ENCODE assay signal across 18 cellular contexts in the genomic region with DNA sequence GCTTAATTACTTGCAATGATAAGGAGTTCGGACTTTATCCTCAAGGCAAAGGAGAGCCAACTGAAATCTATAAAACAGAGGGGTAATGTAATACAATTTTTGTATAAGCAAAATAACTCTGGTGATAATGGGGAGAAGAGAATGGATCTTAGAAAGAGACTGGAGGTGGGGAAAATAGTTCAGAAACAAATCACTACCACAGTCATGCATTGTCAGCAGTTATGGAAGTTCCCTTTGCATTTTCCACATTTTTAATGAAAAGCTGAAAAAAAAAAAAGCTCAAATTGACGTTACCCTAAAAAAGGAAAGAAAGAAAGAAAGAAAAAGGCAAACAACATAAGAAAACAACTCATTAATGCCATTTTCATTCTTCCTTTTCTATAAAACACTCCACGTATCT.
DNase-seq lines count a peak whose midpoint lies in the region; ATAC-seq, FAIRE-seq and TF ChIP-seq lines count a peak whose summit lies in the region.
"Had no signal": no experiment of that assay in that cellular context is flagged by ENCODE, and none has a peak within 500 bp of the region (broad histone marks: within the 10 kb centered on the region; RNA-seq: fewer than 3 reads in every experiment).

No MANE protein-coding gene starts in this region.

- H2BK120ac ChIP-seq in IMR-90 (ENCODE audit: low read depth, low read length): no peak overlapping the region

- H3K9me1 ChIP-seq in IMR-90 (ENCODE audit: insufficient read depth, low read length): no peaks in the 10 kb centered on the region

- POLR2A ChIA-PET in IMR-90 (lab: Charles Lee; ENCODE audit: unreplicated experiment): no interaction called here

- H3F3A ChIP-seq in smooth muscle cell (ENCODE audit: low read depth): no peaks in the 10 kb centered on the region

- FAIRE-seq in GM19239 (lab: Jason Lieb, UNC): no peak
- FAIRE-seq: A204.1, GM12892, HTR-8/SVneo had no signal

- H3K18ac ChIP-seq in IMR-90 (ENCODE audit: low read depth, low read length): no peak overlapping the region

- H3K9ac ChIP-seq in IMR-90 (ENCODE audit: low read depth, low read length): no peak overlapping the region
- no peak overlapping the region for H3K9ac ChIP-seq in smooth muscle cell (ENCODE audit: low read depth)

- no peak overlapping the region for H3K27ac ChIP-seq in IMR-90 (ENCODE audit: insufficient read depth, low read length)
- no peak overlapping the region for H3K27ac ChIP-seq in smooth muscle cell (ENCODE audit: low read depth)

- CTCF ChIA-PET in IMR-90 (lab: Yijun Ruan, JAX): interaction anchor here (0.6 kb wide), 2 partner anchors 152 to 587 kb away, joined by 3 to 4 read pairs; no protein-coding TSS in a partner anchor

- H4K91ac ChIP-seq in IMR-90 (ENCODE audit: insufficient read depth, low read depth, low read length): no peak overlapping the region

- peak overlapping the region; percentile 37 for H3K27ac Mint-ChIP-seq in mesothelial cell of epicardium
- H3K27ac Mint-ChIP-seq: B cell; CD4-positive, alpha-beta T cell; HFFc6 had no signal

- no peak overlapping the region for H4K8ac ChIP-seq in IMR-90 (ENCODE audit: low read depth in 2 of 2, low read length in 2 of 2)

- no peak overlapping the region for H2BK5ac ChIP-seq in IMR-90 (ENCODE audit: low read depth, low read length, poor library complexity, severe bottlenecking)

- no peaks in the 10 kb centered on the region for H3K9me3 ChIP-seq in IMR-90 (ENCODE audit: control insufficient read depth, insufficient read depth, low read length)
- H3K9me3 ChIP-seq in smooth muscle cell (replicated peaks; ENCODE audit: low read depth): no peaks in the 10 kb centered on the region

- H3K36me3 ChIP-seq in IMR-90 (ENCODE audit: control insufficient read depth, insufficient read depth, low read length): no peaks in the 10 kb centered on the region
- H3K36me3 ChIP-seq in smooth muscle cell (ENCODE audit: low read depth): no peaks in the 10 kb centered on the region

- H3K4me3 ChIP-seq in IMR-90 (ENCODE audit: insufficient read depth, low read depth, low read length) (no peak overlapping the region), smooth muscle cell (no peak overlapping the region)

- no peak overlapping the region for H4K5ac ChIP-seq in IMR-90 (ENCODE audit: low read depth, low read length)

- TF ChIP-seq POLR2A in IMR-90 (IDR thresholded peaks at IDR 0.05; ENCODE audit: low read depth, low read length): no peak

- ATAC-seq in IMR-90 (ENCODE audit: low read depth): no peak
- no peak for ATAC-seq in stimulated activated naive CD8-positive, alpha-beta T cell treated with anti-CD3 and anti-CD28 coated beads, Interleukin-15, Interleukin-2, amounts not matched to agents 100 U/mL and 50 U/mL, for 24 hours

- no peaks in the 10 kb centered on the region for H3K79me2 ChIP-seq in smooth muscle cell (ENCODE audit: low read depth)

- 100% methylated on average over 1 of the region's 3 CpGs; no CpG with 5 or more reads in 1 of the 2 experiments for WGBS in IMR-90 (ENCODE audit: extremely low coverage in 2 of 2, insufficient read length in 1 of 2), 2 experiments
- WGBS in smooth muscle cell (ENCODE audit: low lambda C conversion rate): 61% methylated on average over 3 of the region's 3 CpGs

- no peak overlapping the region for H3K4ac ChIP-seq in IMR-90 (ENCODE audit: low read depth, low read length)

- no peak overlapping the region for H3K23ac ChIP-seq in IMR-90 (ENCODE audit: low read depth, low read length)

- H3K4me1 ChIP-seq in IMR-90 (ENCODE audit: control insufficient read depth, insufficient read depth, low read length) (no peaks in the 10 kb centered on the region), smooth muscle cell (ENCODE audit: low read depth) (peaks cover 15% of the 10 kb centered on the region)

- H3K36me3 Mint-ChIP-seq in mesothelial cell of epicardium: no peaks in the 10 kb centered on the region

- DNase-seq in IMR-90 (no peak), astrocyte of the hippocampus (ENCODE audit: low read depth, low spot score) (peak; percentile 37), mesothelial cell of epicardium (ENCODE audit: low spot score in 2 of 2, unreplicated experiment in 2 of 2) (no peak), smooth muscle cell (lab: John Stamatoyannopoulos, UW; ENCODE audit: unreplicated experiment) (no peak), GM19239 (ENCODE audit: insufficient read length, low spot score) (no peak), head of caudate nucleus (no peak)
- DNase-seq in stimulated activated naive CD8-positive, alpha-beta T cell treated with anti-CD3 and anti-CD28 coated beads, Interleukin-15, Interleukin-2, amounts not matched to agents 100 U/mL and 50 U/mL, for 24 hours: no peak
- DNase-seq: C1 segment of cervical spinal cord; Calu3; CD4-positive, alpha-beta T cell; DMS79 treated with DMSO at 0.1 percent for 48 hours; EL; HCEC 1CT; HFFc6 had no signal

- H3K4me1 Mint-ChIP-seq in mesothelial cell of epicardium: peaks cover 30% of the 10 kb centered on the region
- H3K4me1 Mint-ChIP-seq: B cell had no signal

- no peak overlapping the region for H3K56ac ChIP-seq in IMR-90 (ENCODE audit: extremely low read depth, insufficient read depth, low read length)

- intact Hi-C loops in IMR-90 (cut with micrococcal nuclease) (no loop called here), head of caudate nucleus (cut with DNase I) (no loop called here)

- no peaks in the 10 kb centered on the region for H3K9me3 Mint-ChIP-seq in mesothelial cell of epicardium
- H3K9me3 Mint-ChIP-seq: CD4-positive, alpha-beta T cell; HFFc6 had no signal

- BruUV-seq in IMR-90 (replicated peaks; lab: Mats Ljungman, UMichigan): no TSS peak

- TF ChIP-seq CTCF in IMR-90 (conservative IDR thresholded peaks at IDR 0.05; ENCODE audit: low read depth, low read length) (no peak), mesothelial cell of epicardium (IDR thresholded peaks at IDR 0.05; ENCODE audit: unreplicated experiment) (no peak), smooth muscle cell (IDR thresholded peaks at IDR 0.05; ENCODE audit: borderline replicate concordance, insufficient read depth, poor library complexity, severe bottlenecking) (no peak)

- no peaks in the 10 kb centered on the region for H3K27me3 ChIP-seq in IMR-90 (ENCODE audit: control insufficient read depth, insufficient read depth, low read length)
- no peaks in the 10 kb centered on the region for H3K27me3 ChIP-seq in smooth muscle cell (ENCODE audit: low read depth)

- dilution Hi-C loops in IMR-90 (cut with HindIII; ENCODE audit: low sequenced_read_pairs, unreplicated experiment): no loop called here

- H2AFZ ChIP-seq in IMR-90 (replicated peaks; ENCODE audit: low read length, poor library complexity) (no peak overlapping the region), smooth muscle cell (ENCODE audit: low read depth) (peak overlapping the region; percentile 11)

- no peak overlapping the region for H3K14ac ChIP-seq in IMR-90 (replicated peaks; ENCODE audit: low read depth, low read length)

- TF ChIP-seq RAD21 in IMR-90 (IDR thresholded peaks at IDR 0.05; ENCODE audit: low read length): no peak

- H2AK9ac ChIP-seq in IMR-90 (replicated peaks; ENCODE audit: low read depth, low read length, poor library complexity): no peak overlapping the region

- in situ Hi-C loops in IMR-90 (cut with MboI; ENCODE audit: low sequenced_read_pairs): no loop called here

- H2AK5ac ChIP-seq in IMR-90 (ENCODE audit: low read depth, low read length): no peak overlapping the region

- H4K20me1 ChIP-seq in IMR-90 (ENCODE audit: insufficient read depth, low read length): no peaks in the 10 kb centered on the region
- no peaks in the 10 kb centered on the region for H4K20me1 ChIP-seq in smooth muscle cell (ENCODE audit: low read depth)

- no peak overlapping the region for H2BK20ac ChIP-seq in IMR-90 (ENCODE audit: low read depth, low read length)

- H3K4me3 Mint-ChIP-seq in mesothelial cell of epicardium: no peak overlapping the region
- H3K4me3 Mint-ChIP-seq: B cell; CD4-positive, alpha-beta T cell; HFFc6 had no signal

- H3K79me1 ChIP-seq in IMR-90 (ENCODE audit: low read depth in 1 of 2, low read length in 2 of 2): no peaks in the 10 kb centered on the region

- H3K27me3 Mint-ChIP-seq in mesothelial cell of epicardium (ENCODE audit: low read depth): no peaks in the 10 kb centered on the region
- H3K27me3 Mint-ChIP-seq: B cell; CD4-positive, alpha-beta T cell had no signal

- H3K4me2 ChIP-seq in IMR-90 (ENCODE audit: low read depth, low read length) (no peak overlapping the region), smooth muscle cell (no peak overlapping the region)

- H2BK15ac ChIP-seq in IMR-90 (ENCODE audit: low read depth, low read length): no peak overlapping the region

TF ChIP-seq in IMR-90, 13 proteins besides CTCF, POLR2A, EP300 and RAD21:
- TF ChIP-seq RFX5 (IDR thresholded peaks at IDR 0.05; ENCODE audit: low read depth, low read length) (no peak), MAFK (IDR thresholded peaks at IDR 0.05; ENCODE audit: low read depth, low read length) (peak; percentile 87), FOS (IDR thresholded peaks at IDR 0.05; ENCODE audit: low read depth, low read length) (no peak)
- TF ChIP-seq, protein P1, sequence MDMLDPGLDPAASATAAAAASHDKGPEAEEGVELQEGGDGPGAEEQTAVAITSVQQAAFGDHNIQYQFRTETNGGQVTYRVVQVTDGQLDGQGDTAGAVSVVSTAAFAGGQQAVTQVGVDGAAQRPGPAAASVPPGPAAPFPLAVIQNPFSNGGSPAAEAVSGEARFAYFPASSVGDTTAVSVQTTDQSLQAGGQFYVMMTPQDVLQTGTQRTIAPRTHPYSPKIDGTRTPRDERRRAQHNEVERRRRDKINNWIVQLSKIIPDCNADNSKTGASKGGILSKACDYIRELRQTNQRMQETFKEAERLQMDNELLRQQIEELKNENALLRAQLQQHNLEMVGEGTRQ (IDR thresholded peaks at IDR 0.05; ENCODE audit: low read depth, low read length): no peak
